ENCODE assay signal across 18 cellular contexts in the genomic region with DNA sequence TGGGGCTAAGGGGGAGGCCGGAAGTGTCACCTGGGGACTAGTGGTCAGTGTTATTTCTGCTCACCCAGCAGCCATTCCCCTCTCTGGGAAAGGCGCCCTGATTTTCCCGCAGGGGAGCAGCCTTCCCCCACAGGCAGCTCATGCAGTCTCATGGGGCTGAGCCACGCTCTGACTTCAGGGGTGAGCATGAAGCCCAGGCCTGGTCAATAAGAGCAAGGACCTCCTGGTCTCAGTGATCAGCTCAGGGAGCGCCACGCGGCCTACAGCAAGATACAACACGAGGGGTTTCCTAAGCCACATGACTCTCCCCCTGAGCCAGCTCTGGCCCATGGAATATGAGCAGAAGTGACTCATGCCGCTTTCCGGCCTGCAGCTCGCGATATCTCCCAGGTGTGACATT. TPM values are rescaled to one million over a fixed set of nuclear protein-coding genes. Genes with fewer than 3 reads are reported as not detected.
DNase-seq lines count a peak whose midpoint lies in the region; ATAC-seq and TF ChIP-seq lines count a peak whose summit lies in the region.
"Had no signal": no experiment of that assay in that cellular context is flagged by ENCODE, and none has a peak within 500 bp of the region (broad histone marks: within the 10 kb centered on the region; RNA-seq: fewer than 3 reads in every experiment).

No MANE protein-coding gene starts in this region.

- TF ChIP-seq CTCF in GM10248 (IDR thresholded peaks at IDR 0.05; ENCODE audit: control extremely low read depth, extremely low read depth, low read depth, missing control alignments), result no peak
- TF ChIP-seq CTCF in smooth muscle cell (IDR thresholded peaks at IDR 0.05; ENCODE audit: borderline replicate concordance, insufficient read depth, poor library complexity, severe bottlenecking), result no peak

- no peaks in the 10 kb centered on the region for H4K20me1 ChIP-seq in smooth muscle cell (ENCODE audit: low read depth)

- H2BK15ac ChIP-seq in mesenchymal stem cell (ENCODE audit: low read depth, poor library complexity, severe bottlenecking), result no peak overlapping the region

- H3K23ac ChIP-seq in mesenchymal stem cell (ENCODE audit: low read length in 2 of 2), result no peak overlapping the region

- H4K8ac ChIP-seq in mesenchymal stem cell (ENCODE audit: low read length), result no peak overlapping the region

- intact Hi-C loops in left colon (cut with DNase I, micrococcal nuclease), result no loop called here

- H3K4me1 ChIP-seq in mesenchymal stem cell (ENCODE audit: control insufficient read depth, insufficient read depth, low read depth, low read length) (no peaks in the 10 kb centered on the region), smooth muscle cell (ENCODE audit: low read depth) (no peaks in the 10 kb centered on the region)
- H3K4me1 ChIP-seq: Caco-2 had no signal

- no peak overlapping the region for H3K4ac ChIP-seq in mesenchymal stem cell (ENCODE audit: low read depth in 1 of 2, low read length in 2 of 2)

- H3K79me1 ChIP-seq in mesenchymal stem cell (replicated peaks; ENCODE audit: low read length, poor library complexity, severe bottlenecking), result no peaks in the 10 kb centered on the region

- H3K9ac ChIP-seq in mesenchymal stem cell (ENCODE audit: low read length), result peak overlapping the region; percentile 34
- peak overlapping the region; percentile 14 for H3K9ac ChIP-seq in smooth muscle cell (ENCODE audit: low read depth)

- no peak overlapping the region for H3K18ac ChIP-seq in mesenchymal stem cell (ENCODE audit: low read depth in 1 of 2, low read length in 2 of 2)

- no peak overlapping the region for H2BK5ac ChIP-seq in mesenchymal stem cell (ENCODE audit: low read depth, low read length, poor library complexity, severe bottlenecking)

- H3K79me2 ChIP-seq in smooth muscle cell (ENCODE audit: low read depth), result no peaks in the 10 kb centered on the region

- no peak overlapping the region for H2BK120ac ChIP-seq in mesenchymal stem cell (ENCODE audit: low read depth, low read length)

- H3K27me3 ChIP-seq in mesenchymal stem cell (ENCODE audit: control insufficient read depth in 1 of 2, insufficient read depth in 1 of 2, low read length in 2 of 2) (no peaks in the 10 kb centered on the region), smooth muscle cell (ENCODE audit: low read depth) (no peaks in the 10 kb centered on the region)

- ATAC-seq in left colon (no peak), GM21447 (IDR thresholded peaks at IDR 0.05; ENCODE audit: unreplicated experiment) (no peak)

- H2AK5ac ChIP-seq in mesenchymal stem cell (ENCODE audit: low read length, severe bottlenecking), result no peak overlapping the region

- H4K91ac ChIP-seq in mesenchymal stem cell (ENCODE audit: low read length), result no peak overlapping the region

- DNase-seq in GM10248 (ENCODE audit: extremely low spot score) (peak; percentile 10), HuH-7 (ENCODE audit: low spot score) (peak; percentile 5), mesenchymal stem cell (no peak), smooth muscle cell (lab: John Stamatoyannopoulos, UW; ENCODE audit: unreplicated experiment) (no peak), left colon (no peak)
- DNase-seq in activated naive CD4-positive, alpha-beta T cell (lab: John Stamatoyannopoulos, UW), result no peak
- DNase-seq: AML-193, Caco-2, DMS53, NCI-H1417 treated with DMSO at 0.1 percent for 48 hours, NCI-H2029, NCI-H2171, NCI-H446, NCI-H69, SHP77 had no signal

- H3K4me2 ChIP-seq in mesenchymal stem cell (ENCODE audit: low read length, poor library complexity, severe bottlenecking) (no peak overlapping the region), smooth muscle cell (no peak overlapping the region)

- CTCF ChIA-PET in GM10248 (lab: Yijun Ruan, JAX), result no interaction called here

- WGBS in mesenchymal stem cell, result 90% methylated on average over 12 of the region's 12 CpGs
- WGBS in smooth muscle cell (ENCODE audit: low lambda C conversion rate), result 76% methylated on average over 12 of the region's 12 CpGs

- H3K4me3 ChIP-seq in mesenchymal stem cell (ENCODE audit: insufficient read depth in 1 of 2, low read depth in 1 of 2, low read length in 2 of 2) (no peak overlapping the region), smooth muscle cell (no peak overlapping the region)

- H3K14ac ChIP-seq in mesenchymal stem cell (ENCODE audit: low read length in 2 of 2), result no peak overlapping the region

- H2AFZ ChIP-seq in mesenchymal stem cell (ENCODE audit: low read depth, low read length) (no peak overlapping the region), smooth muscle cell (ENCODE audit: low read depth) (peak overlapping the region; percentile 12)

- H3F3A ChIP-seq in smooth muscle cell (ENCODE audit: low read depth), result no peaks in the 10 kb centered on the region

- H3K27ac ChIP-seq in mesenchymal stem cell (ENCODE audit: low read length, poor library complexity, severe bottlenecking) (no peak overlapping the region), smooth muscle cell (ENCODE audit: low read depth) (peak overlapping the region; percentile 86)

- H3K36me3 ChIP-seq in mesenchymal stem cell (ENCODE audit: control insufficient read depth in 1 of 2, insufficient read depth in 2 of 2, low read depth in 1 of 2, low read length in 2 of 2) (no peaks in the 10 kb centered on the region), smooth muscle cell (ENCODE audit: low read depth) (no peaks in the 10 kb centered on the region)

- POLR2A ChIA-PET in GM10248 (lab: Yijun Ruan, JAX), result no interaction called here

- H2BK12ac ChIP-seq in mesenchymal stem cell (ENCODE audit: low read length in 2 of 2), result no peak overlapping the region

- peaks cover 6% of the 10 kb centered on the region for H3K9me3 ChIP-seq in mesenchymal stem cell (ENCODE audit: control insufficient read depth, low read length)
- no peaks in the 10 kb centered on the region for H3K9me3 ChIP-seq in smooth muscle cell (replicated peaks; ENCODE audit: low read depth)
- H3K9me3 ChIP-seq: Caco-2 had no signal

RNA-seq across cellular contexts. Expression of a gene that starts 46.3 kb away (rescaled TPM):
- 12.3 TPM for polyA plus RNA-seq in mesenchymal stem cell (2013, experiment 1 of 2)
- 12.0 TPM for polyA plus RNA-seq in mesenchymal stem cell (2013, experiment 2 of 2)
- total RNA-seq in smooth muscle cell (137 and 168 TPM in 2 replicates), left colon (1 to 10 TPM; 1.5 to 2.8 TPM)
- 163 and 243 TPM in 2 replicates for polyA plus RNA-seq in smooth muscle cell
- total RNA-seq: OCI-LY7 had no signal
- polyA plus RNA-seq: CD14-positive monocyte had no signal

Comparison
In these comparisons a context has a peak if more than half of its experiments do, and no peak if none do; other contexts are left out.
1. DNase-seq: peak in GM10248 (single experiment) and HuH-7 (single experiment); none in mesenchymal stem cell (single experiment), smooth muscle cell (single experiment), left colon (0 of 2) and activated naive CD4-positive, alpha-beta T cell (0 of 4).
2. RNA of a gene that starts 46.3 kb away (total RNA-seq): 137 to 168 TPM in smooth muscle cell; 1.5 to 2.8 TPM in left colon; every median in the first group is over 10 times any median in the second.